ENCODE assay signal across 9 cellular contexts in genomic region chr14:94342334-94342934, GRCh38. TPM values are rescaled to one million over a fixed set of nuclear protein-coding genes. Genes with fewer than 3 reads are reported as not detected.
DNase-seq lines count a peak whose midpoint lies in the region; ATAC-seq and FAIRE-seq lines count a peak whose summit lies in the region.
"Had no signal": no experiment of that assay in that cellular context is flagged by ENCODE, and none has a peak within 500 bp of the region (broad histone marks: within the 10 kb centered on the region; RNA-seq: fewer than 3 reads in every experiment).

No MANE protein-coding gene starts in this region.

- FAIRE-seq in small intestine (lab: Jason Lieb, UNC), result no peak

- H3K4me3 ChIP-seq in small intestine (ENCODE audit: low read depth in 1 of 2, low read length in 2 of 2), result no peak overlapping the region
- H3K4me3 ChIP-seq: cardiac muscle cell had no signal

- H3K27me3 ChIP-seq in small intestine (ENCODE audit: control insufficient read depth in 2 of 2, insufficient read depth in 2 of 2, low read length in 2 of 2), result no peaks in the 10 kb centered on the region

- peaks cover 2% of the 10 kb centered on the region in 2 donors for H3K4me1 ChIP-seq in small intestine (ENCODE audit: control insufficient read depth in 2 of 2, insufficient read depth in 1 of 2, low read depth in 1 of 2, low read length in 1 of 2)

- H3K27ac ChIP-seq in small intestine (ENCODE audit: low read depth in 1 of 2, low read length in 1 of 2), result peak overlapping the region; percentile 64 to 68
- H3K27ac ChIP-seq: cardiac muscle cell had no signal

- ATAC-seq in HG02938 (IDR thresholded peaks at IDR 0.05; ENCODE audit: unreplicated experiment) (peak; percentile 50), HG02588 (IDR thresholded peaks at IDR 0.05; ENCODE audit: unreplicated experiment) (no peak)

- 12 to 43% (median 16%) methylated on average over 2 of the region's 2 CpGs for WGBS in small intestine, 3 donors

- DNase-seq in AG08395 (ENCODE audit: low spot score) (peak; percentile 97), T1000 (lab: John Stamatoyannopoulos, UW) (peak; percentile 74), head of caudate nucleus (peak in 40 of 42 donors; percentile 33 to 91 (median 61)), small intestine (peak; percentile 98), NCI-H1417 (lab: John Stamatoyannopoulos, UW) (no peak), medulla oblongata (ENCODE audit: extremely low spot score) (no peak)

- intact Hi-C loops in head of caudate nucleus (cut with DNase I), result no loop called here

- H3K9me3 ChIP-seq in small intestine (ENCODE audit: control insufficient read depth, low read depth), result no peaks in the 10 kb centered on the region

- H3K36me3 ChIP-seq in small intestine (ENCODE audit: control insufficient read depth in 2 of 2, insufficient read depth in 2 of 2, low read length in 2 of 2), result no peaks in the 10 kb centered on the region
- H3K36me3 ChIP-seq: cardiac muscle cell had no signal

RNA-seq across cellular contexts. Expression of gene SERPINA6, which starts 19.3 kb away (rescaled TPM):
- under 1 TPM in 1 of 3 donors, not detected in 2; 0.07 TPM for polyA plus RNA-seq in small intestine

RNA-seq across cellular contexts. Expression of gene SERPINA2, which starts 24.1 kb away (rescaled TPM):
- polyA plus RNA-seq in small intestine, result not detected
- polyA plus RNA-seq: cardiac muscle cell had no signal

RNA-seq across cellular contexts. Expression of gene SERPINA1, which starts 46.0 kb away (rescaled TPM):
- 100 to 1,000 TPM; 204 to 389 (median 272) TPM for polyA plus RNA-seq in small intestine

RNA-seq across cellular contexts. Expression of gene SERPINA10, which starts 49.4 kb away (rescaled TPM):
- under 1 TPM in 1 of 3 donors, not detected in 2; 0.06 TPM for polyA plus RNA-seq in small intestine

Comparison
In these comparisons a context has a peak if more than half of its experiments do, and no peak if none do; other contexts are left out.
1. DNase-seq: peak in AG08395 (single experiment), T1000 (single experiment), head of caudate nucleus (40 of 42) and small intestine (single experiment); none in NCI-H1417 (0 of 3) and medulla oblongata (single experiment).